1 cellular context compared by ENCODE assay signal in genomic region chr4:176436500-176436973, GRCh38.
TF ChIP-seq lines count a peak whose summit lies in the region.

No MANE protein-coding gene starts in this region.

TF ChIP-seq in WTC11, 78 proteins besides CTCF, POLR2A, EP300 and RAD21 (continued from another document):
- TF ChIP-seq PREB (CRISPR knock-in tag; IDR thresholded peaks at IDR 0.05; ENCODE audit: borderline replicate concordance) (no peak), SP1 (CRISPR knock-in tag; conservative IDR thresholded peaks at IDR 0.05) (no peak), SMAD4 (CRISPR knock-in tag; IDR thresholded peaks at IDR 0.05) (no peak), FOXK1 (CRISPR knock-in tag; IDR thresholded peaks at IDR 0.05) (no peak), ELF4 (CRISPR knock-in tag; IDR thresholded peaks at IDR 0.05; ENCODE audit: low read depth) (no peak)
